Comparison of ENCODE assay signal across 18 cellular contexts in the genomic region with DNA sequence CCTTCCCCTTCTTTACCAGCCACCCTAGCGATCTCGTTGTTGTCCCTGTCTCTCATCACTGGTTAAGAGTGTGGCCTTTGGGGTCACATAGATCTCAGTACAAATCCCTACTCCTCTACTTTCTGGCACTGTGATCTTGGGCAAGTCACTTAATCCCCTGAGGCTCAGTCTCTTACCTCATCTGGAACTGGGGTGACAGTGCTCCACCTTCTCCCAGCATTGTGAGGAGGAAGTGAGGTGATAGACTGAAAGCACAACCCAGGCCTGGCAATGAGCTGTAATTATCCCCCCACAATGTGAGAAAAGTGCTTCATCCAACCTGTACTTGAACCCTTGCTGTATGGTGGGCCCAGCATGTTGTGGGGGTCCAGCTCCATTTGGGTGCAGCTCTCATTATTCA. TPM values are rescaled to one million over a fixed set of nuclear protein-coding genes. Genes with fewer than 3 reads are reported as not detected.
DNase-seq lines count a peak whose midpoint lies in the region; ATAC-seq and TF ChIP-seq lines count a peak whose summit lies in the region.
"Had no signal": no experiment of that assay in that cellular context is flagged by ENCODE, and none has a peak within 500 bp of the region (broad histone marks: within the 10 kb centered on the region; RNA-seq: fewer than 3 reads in every experiment).

No MANE protein-coding gene starts in this region.

- no peaks in the 10 kb centered on the region for H3K36me3 ChIP-seq in CD4-positive, CD25-positive, alpha-beta regulatory T cell (ENCODE audit: control insufficient read depth, insufficient read depth, low read length)
- peaks cover 4% of the 10 kb centered on the region; the same call in 1 of the 2 replicates for H3K36me3 ChIP-seq in SJCRH30

- H3K27me3 Mint-ChIP-seq in CD4-positive, CD25-positive, alpha-beta regulatory T cell, result peaks cover 42% of the 10 kb centered on the region
- peaks cover 8 to 26% of the 10 kb centered on the region in 2 donors for H3K27me3 Mint-ChIP-seq in natural killer cell (ENCODE audit: low read depth in 2 of 2)
- peaks cover 49% of the 10 kb centered on the region for H3K27me3 Mint-ChIP-seq in progenitor cell of endocrine pancreas

- H3K27ac ChIP-seq in CD4-positive, CD25-positive, alpha-beta regulatory T cell (ENCODE audit: insufficient read depth, low read length, poor library complexity, severe bottlenecking), result no peak overlapping the region
- H3K27ac ChIP-seq in SJCRH30, result peak overlapping the region; percentile 4; the same call in 1 of the 2 replicates

- no peaks in the 10 kb centered on the region for H3K36me3 Mint-ChIP-seq in CD4-positive, CD25-positive, alpha-beta regulatory T cell
- H3K36me3 Mint-ChIP-seq in natural killer cell, result no peaks in the 10 kb centered on the region
- H3K36me3 Mint-ChIP-seq in progenitor cell of endocrine pancreas (ENCODE audit: insufficient read depth), result no peaks in the 10 kb centered on the region

- no peak for ATAC-seq in CD4-positive, CD25-positive, alpha-beta regulatory T cell (ENCODE audit: low read depth in 2 of 2)
- no peak for ATAC-seq in natural killer cell
- ATAC-seq in activated CD4-positive, CD25-positive, alpha-beta regulatory T cell treated with anti-CD3 and anti-CD28 coated beads, Interleukin-2, amount 50 U/mL, for 24 hours, result no peak
- ATAC-seq in GM18868 (IDR thresholded peaks at IDR 0.05; ENCODE audit: unreplicated experiment), result no peak

- intact Hi-C loops in natural killer cell (cut with micrococcal nuclease), result no loop called here

- no peak for TF ChIP-seq CTCF in natural killer cell (IDR thresholded peaks at IDR 0.05)
- TF ChIP-seq CTCF in progenitor cell of endocrine pancreas (IDR thresholded peaks at IDR 0.05; ENCODE audit: unreplicated experiment), result no peak

- H3K4me3 Mint-ChIP-seq in CD4-positive, CD25-positive, alpha-beta regulatory T cell, result peak overlapping the region in 3 of 4 donors; percentile 19 to 74 (median 20)
- H3K4me3 Mint-ChIP-seq in natural killer cell (peak overlapping the region; percentile 30), progenitor cell of endocrine pancreas (ENCODE audit: low read depth) (no peak overlapping the region)

- peaks cover 18% of the 10 kb centered on the region for H3K27me3 ChIP-seq in CD4-positive, CD25-positive, alpha-beta regulatory T cell (ENCODE audit: control insufficient read depth, insufficient read depth, low read length)
- no peaks in the 10 kb centered on the region for H3K27me3 ChIP-seq in SJCRH30

- no peaks in the 10 kb centered on the region for H3K9me3 ChIP-seq in CD4-positive, CD25-positive, alpha-beta regulatory T cell (ENCODE audit: control insufficient read depth in 2 of 2, low read length in 2 of 2)
- no peaks in the 10 kb centered on the region for H3K9me3 ChIP-seq in SJCRH30 (replicated peaks)

- peaks cover 0 to 13% (median 7%) of the 10 kb centered on the region in 4 donors for H3K4me1 Mint-ChIP-seq in CD4-positive, CD25-positive, alpha-beta regulatory T cell
- peaks cover 0 to 5% of the 10 kb centered on the region in 2 donors for H3K4me1 Mint-ChIP-seq in natural killer cell
- peaks cover 8% of the 10 kb centered on the region for H3K4me1 Mint-ChIP-seq in progenitor cell of endocrine pancreas (ENCODE audit: low read depth)

- H3K4me3 ChIP-seq in CD4-positive, CD25-positive, alpha-beta regulatory T cell (ENCODE audit: low read depth, low read length), result no peak overlapping the region
- no peak overlapping the region for H3K4me3 ChIP-seq in SJCRH30

- H3K27ac Mint-ChIP-seq in CD4-positive, CD25-positive, alpha-beta regulatory T cell, result no peak overlapping the region
- H3K27ac Mint-ChIP-seq in natural killer cell (peak overlapping the region in 1 of 2 donors; percentile 48), progenitor cell of endocrine pancreas (no peak overlapping the region)

- H3K4me1 ChIP-seq in CD4-positive, CD25-positive, alpha-beta regulatory T cell (ENCODE audit: control insufficient read depth, insufficient read depth, low read length, poor library complexity, severe bottlenecking), result no peaks in the 10 kb centered on the region
- H3K4me1 ChIP-seq in SJCRH30, result peaks cover 82% of the 10 kb centered on the region

- no peak for DNase-seq in CD4-positive, CD25-positive, alpha-beta regulatory T cell
- peak; percentile 12 for DNase-seq in GM19238 (ENCODE audit: insufficient read length, low spot score)
- DNase-seq in SJCRH30, result peak in 1 of 2 experiments; percentile 32
- DNase-seq in natural killer cell, result no peak
- DNase-seq in progenitor cell of endocrine pancreas (ENCODE audit: low spot score, unreplicated experiment), result no peak
- no peak for DNase-seq in cerebellum (ENCODE audit: low spot score)
- DNase-seq: activated gamma-delta T cell treated with Interleukin-2 at 50 U/mL for 16 hours; foreskin fibroblast; H7; midbrain; NCI-H1436; NCI-H226; NK-92 treated with Interleukin-12 subunit alpha and Interleukin-12 subunit beta, amount 100 ng/mL, for 24 hours; Right ventricle myocardium superior; stimulated activated CD4-positive, alpha-beta T cell treated with anti-CD3 and anti-CD28 coated beads, Interleukin-2, amount 100 ng/mL, for 48 hours; substantia nigra had no signal

- H3K9me3 Mint-ChIP-seq in CD4-positive, CD25-positive, alpha-beta regulatory T cell, result peaks cover 0 to 1% (median 0%) of the 10 kb centered on the region in 7 donors
- no peaks in the 10 kb centered on the region for H3K9me3 Mint-ChIP-seq in natural killer cell
- no peaks in the 10 kb centered on the region for H3K9me3 Mint-ChIP-seq in progenitor cell of endocrine pancreas (ENCODE audit: low read depth)

RNA-seq across cellular contexts. Expression of gene IRAK3, which starts 48.0 kb away (rescaled TPM):
- 3.6 TPM for total RNA-seq in CD4-positive, CD25-positive, alpha-beta regulatory T cell
- polyA plus RNA-seq in CD4-positive, CD25-positive, alpha-beta regulatory T cell, result 1 to 10 TPM in 2 of 4 donors, under 1 TPM in 2; 0.23 to 1.6 (median 1.1) TPM
- 49.8 and 57.3 TPM in 2 replicates for total RNA-seq in SJCRH30 (2014; rRNA removed; shearing (Covaris generic))
- total RNA-seq in natural killer cell, result 1 to 10 TPM; 3.7 to 9.9 (median 9.2) TPM
- total RNA-seq in progenitor cell of endocrine pancreas, result 0.02 TPM in 1 of 2 replicates, not detected in the other
- 12.6 TPM for total RNA-seq in cerebellum
